Comparison of ENCODE assay signal across 9 cellular contexts in genomic region chr2:85131116-85131515, GRCh38. TPM values are rescaled to one million over a fixed set of nuclear protein-coding genes. Genes with fewer than 3 reads are reported as not detected.
A peak's percentile ranks its signal among the peaks of the same experiment; 100 is the strongest.
DNase-seq lines count a peak whose midpoint lies in the region; ATAC-seq, FAIRE-seq and TF ChIP-seq lines count a peak whose summit lies in the region.
"Had no signal": no experiment of that assay in that cellular context is flagged by ENCODE, and none has a peak within 500 bp of the region (broad histone marks: within the 10 kb centered on the region; RNA-seq: fewer than 3 reads in every experiment).

No MANE protein-coding gene starts in this region.

- H3K27ac ChIP-seq in A673 (ENCODE audit: low read depth, low read length, poor library complexity, severe bottlenecking): no peak overlapping the region
- no peak overlapping the region for H3K27ac ChIP-seq in prostate gland

- H3K4me1 ChIP-seq in A673 (ENCODE audit: insufficient read depth, low read length, poor library complexity, severe bottlenecking) (peaks cover 18% of the 10 kb centered on the region), prostate gland (replicated peaks) (no peaks in the 10 kb centered on the region)

- intact Hi-C loops in A673 (cut with micrococcal nuclease; ENCODE audit: unreplicated experiment): loop anchor here (1.0 to 5.0 kb wide), 3 partner anchors 59 to 204 kb away; no protein-coding TSS in a partner anchor
- intact Hi-C loops in prostate gland (cut with DNase I): no loop called here

- POLR2A ChIA-PET in A673 (lab: Charles Lee; ENCODE audit: low non-redundant PET): no interaction called here

- no peak for TF ChIP-seq POLR2A in prostate gland (IDR thresholded peaks at IDR 0.05)

- H3K27me3 ChIP-seq in A673 (replicated peaks; ENCODE audit: insufficient read depth, low read depth, low read length, poor library complexity) (no peaks in the 10 kb centered on the region), prostate gland (replicated peaks; ENCODE audit: insufficient read depth) (no peaks in the 10 kb centered on the region)

- DNase-seq in A673 (ENCODE audit: low spot score): peak; percentile 67
- DNase-seq in iris pigment epithelial cell (ENCODE audit: low read depth): peak; percentile 41
- no peak for DNase-seq in prostate gland (ENCODE audit: low spot score)
- no peak for DNase-seq in SHP77 (lab: John Stamatoyannopoulos, UW)
- DNase-seq: T-helper 1 cell had no signal

- TF ChIP-seq CTCF in A673 (conservative IDR thresholded peaks at IDR 0.05; ENCODE audit: low read depth, low read length): peak; percentile 60
- peak; percentile 28; the same call in 1 of the 2 replicates for TF ChIP-seq CTCF in GM12875 (IDR thresholded peaks at IDR 0.05; ENCODE audit: borderline replicate concordance, insufficient read depth, low read depth, low read length)
- TF ChIP-seq CTCF in prostate gland (IDR thresholded peaks at IDR 0.05): peak in 2 of 4 experiments; percentile 35 to 49

- WGBS in prostate gland: 39% methylated on average over 7 of the region's 7 CpGs

- CTCF ChIA-PET in A673 (lab: Charles Lee): interaction anchor here (0.6 to 1.0 kb wide), 3 partner anchors 133 to 170 kb away, joined by 3 to 5 read pairs (median 5); no protein-coding TSS in a partner anchor

- no peak for ATAC-seq in HG02763 (IDR thresholded peaks at IDR 0.05; ENCODE audit: unreplicated experiment)
- no peak for ATAC-seq in HG02885 (IDR thresholded peaks at IDR 0.05; ENCODE audit: poor library complexity, unreplicated experiment)

- H3K36me3 ChIP-seq in A673 (ENCODE audit: insufficient read depth, low read length, poor library complexity, severe bottlenecking) (no peaks in the 10 kb centered on the region), prostate gland (no peaks in the 10 kb centered on the region)

- BruUV-seq in A673 (replicated peaks; lab: Mats Ljungman, UMichigan): no TSS peak

- H3K4me3 ChIP-seq in A673 (ENCODE audit: low read depth, low read length, poor library complexity, severe bottlenecking) (no peak overlapping the region), GM12875 (ENCODE audit: low read depth, low read length) (no peak overlapping the region), prostate gland (no peak overlapping the region)

- H3K9me3 ChIP-seq in A673 (ENCODE audit: low read depth, low read length, poor library complexity, severe bottlenecking) (no peaks in the 10 kb centered on the region), prostate gland (no peaks in the 10 kb centered on the region)

- peak; percentile 28 for FAIRE-seq in TTC549 (lab: Jason Lieb, UNC)

RNA-seq across cellular contexts. Expression of gene TCF7L1, which starts 2.1 kb away (rescaled TPM):
- 21.9 and 29.3 TPM in 2 replicates for total RNA-seq in A673 (2021)
- 1 to 10 TPM; 2.6 to 7.0 TPM for total RNA-seq in prostate gland

Comparison
In these comparisons a context has a peak if more than half of its experiments do, and no peak if none do; other contexts are left out.
1. DNase-seq: peak in A673 (single experiment) and iris pigment epithelial cell (single experiment); none in prostate gland (single experiment) and SHP77 (0 of 2).